In the genomic region with DNA sequence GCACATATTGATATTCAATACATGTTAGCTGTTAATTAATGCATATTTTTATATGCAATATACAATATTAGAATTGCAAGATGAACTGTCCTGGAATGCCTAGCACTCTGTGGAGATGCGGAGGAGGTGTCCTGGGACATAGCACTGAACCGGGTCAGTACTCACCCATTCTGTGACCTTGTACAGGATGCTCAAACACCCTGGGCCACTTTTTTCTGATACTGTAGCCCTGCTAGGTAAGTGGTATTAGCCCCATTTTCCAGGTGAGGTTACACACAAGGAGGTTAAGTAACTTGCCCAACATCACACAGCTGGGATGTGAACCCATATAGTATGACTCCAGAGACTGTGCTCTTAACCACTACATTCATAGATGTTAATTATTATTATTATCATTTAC, we compare ENCODE assay signal across 15 cellular contexts. TPM values are rescaled to one million over a fixed set of nuclear protein-coding genes. Genes with fewer than 3 reads are reported as not detected.
DNase-seq lines count a peak whose midpoint lies in the region; ATAC-seq and TF ChIP-seq lines count a peak whose summit lies in the region.
"Had no signal": no experiment of that assay in that cellular context is flagged by ENCODE, and none has a peak within 500 bp of the region (broad histone marks: within the 10 kb centered on the region; RNA-seq: fewer than 3 reads in every experiment).

No MANE protein-coding gene starts in this region.

- peaks cover 11% of the 10 kb centered on the region for H3K36me3 Mint-ChIP-seq in activated CD4-positive, alpha-beta memory T cell treated with anti-CD3 and anti-CD28 coated beads, Interleukin-2, amount 10 ng/mL, durations not matched to agents 7 days and 5 days (ENCODE audit: low read depth)
- H3K36me3 Mint-ChIP-seq in activated CD4-positive, alpha-beta memory T cell treated with anti-CD3 and anti-CD28 coated beads for 36 hours: peaks cover 19% of the 10 kb centered on the region
- H3K36me3 Mint-ChIP-seq in natural killer cell: no peaks in the 10 kb centered on the region
- H3K36me3 Mint-ChIP-seq in natural killer cell treated with Interleukin-12 subunit alpha and Interleukin-12 subunit beta and Interleukin-15 and Interleukin-18, amount 100 ng/mL, for 72 hours: no peaks in the 10 kb centered on the region

- in situ Hi-C loops in G401 (cut with HindIII; ENCODE audit: low sequenced_read_pairs): no loop called here

- no peak overlapping the region for H3K4me3 Mint-ChIP-seq in activated CD4-positive, alpha-beta memory T cell treated with anti-CD3 and anti-CD28 coated beads, Interleukin-2, amount 10 ng/mL, durations not matched to agents 7 days and 5 days
- H3K4me3 Mint-ChIP-seq in activated CD4-positive, alpha-beta memory T cell treated with anti-CD3 and anti-CD28 coated beads for 36 hours: no peak overlapping the region
- H3K4me3 Mint-ChIP-seq in natural killer cell: no peak overlapping the region
- H3K4me3 Mint-ChIP-seq in natural killer cell treated with Interleukin-12 subunit alpha and Interleukin-12 subunit beta and Interleukin-15 and Interleukin-18, amount 100 ng/mL, for 72 hours: no peak overlapping the region

- H3K9me3 Mint-ChIP-seq in activated CD4-positive, alpha-beta memory T cell treated with anti-CD3 and anti-CD28 coated beads, Interleukin-2, amount 10 ng/mL, durations not matched to agents 7 days and 5 days: no peaks in the 10 kb centered on the region
- H3K9me3 Mint-ChIP-seq in activated CD4-positive, alpha-beta memory T cell treated with anti-CD3 and anti-CD28 coated beads for 36 hours: no peaks in the 10 kb centered on the region
- no peaks in the 10 kb centered on the region for H3K9me3 Mint-ChIP-seq in natural killer cell
- no peaks in the 10 kb centered on the region for H3K9me3 Mint-ChIP-seq in natural killer cell treated with Interleukin-12 subunit alpha and Interleukin-12 subunit beta and Interleukin-15 and Interleukin-18, amount 100 ng/mL, for 72 hours

- H3K27me3 Mint-ChIP-seq in activated CD4-positive, alpha-beta memory T cell treated with anti-CD3 and anti-CD28 coated beads, Interleukin-2, amount 10 ng/mL, durations not matched to agents 7 days and 5 days: peaks cover 10% of the 10 kb centered on the region
- no peaks in the 10 kb centered on the region for H3K27me3 Mint-ChIP-seq in activated CD4-positive, alpha-beta memory T cell treated with anti-CD3 and anti-CD28 coated beads for 36 hours
- peaks cover 0 to 8% of the 10 kb centered on the region in 2 donors for H3K27me3 Mint-ChIP-seq in natural killer cell (ENCODE audit: low read depth in 2 of 2)
- H3K27me3 Mint-ChIP-seq in natural killer cell treated with Interleukin-12 subunit alpha and Interleukin-12 subunit beta and Interleukin-15 and Interleukin-18, amount 100 ng/mL, for 72 hours: no peaks in the 10 kb centered on the region

- CTCF ChIA-PET in activated CD4-positive, alpha-beta memory T cell treated with anti-CD3 and anti-CD28 coated beads, Interleukin-2, amount 10 ng/mL, durations not matched to agents 7 days and 5 days (lab: Charles Lee): interaction anchor here (1.5 to 1.7 kb wide), 2 partner anchors 11 to 13 kb away, joined by 3 to 8 read pairs; no protein-coding TSS in a partner anchor
- CTCF ChIA-PET in activated CD4-positive, alpha-beta memory T cell treated with anti-CD3 and anti-CD28 coated beads for 36 hours (lab: Charles Lee): interaction anchor here (1.0 to 1.4 kb wide), 2 partner anchors 13 to 65 kb away, joined by 3 to 5 read pairs; no protein-coding TSS in a partner anchor

- POLR2A ChIA-PET in activated CD4-positive, alpha-beta memory T cell treated with anti-CD3 and anti-CD28 coated beads, Interleukin-2, amount 10 ng/mL, durations not matched to agents 7 days and 5 days (lab: Charles Lee): interaction anchor here (1.2 kb wide), 1 partner anchor 145 kb away, joined by 3 read pairs; no protein-coding TSS in a partner anchor
- POLR2A ChIA-PET in activated CD4-positive, alpha-beta memory T cell treated with anti-CD3 and anti-CD28 coated beads for 36 hours (lab: Charles Lee): no interaction called here

- TF ChIP-seq CTCF in natural killer cell (IDR thresholded peaks at IDR 0.05): no peak

- ATAC-seq in natural killer cell: no peak
- no peak for ATAC-seq in natural killer cell treated with Interleukin-12 subunit alpha and Interleukin-12 subunit beta and Interleukin-15 and Interleukin-18, amount 100 ng/mL, for 72 hours
- ATAC-seq: GM12878, GM23338 had no signal

- intact Hi-C loops in activated CD4-positive, alpha-beta memory T cell treated with anti-CD3 and anti-CD28 coated beads for 36 hours (cut with micrococcal nuclease): loop anchor here (2.0 to 5.0 kb wide), 3 partner anchors 57 to 351 kb away; a partner anchor contains a TSS
- intact Hi-C loops in natural killer cell (cut with micrococcal nuclease): no loop called here

- DNase-seq in activated CD4-positive, alpha-beta memory T cell treated with anti-CD3 and anti-CD28 coated beads, Interleukin-2, amount 10 ng/mL, durations not matched to agents 7 days and 5 days: peak; percentile 6
- DNase-seq in activated CD4-positive, alpha-beta memory T cell treated with anti-CD3 and anti-CD28 coated beads for 36 hours: no peak
- DNase-seq in natural killer cell (no peak), epithelial cell of prostate (ENCODE audit: low read depth, low spot score) (no peak), G401 (ENCODE audit: low spot score) (no peak), activated gamma-delta T cell treated with Interleukin-2 at 50 U/mL for 16 hours (no peak)
- no peak for DNase-seq in natural killer cell treated with Interleukin-12 subunit alpha and Interleukin-12 subunit beta and Interleukin-15 and Interleukin-18, amount 100 ng/mL, for 72 hours (ENCODE audit: low spot score)
- DNase-seq in activated CD4-positive, alpha-beta T cell treated with anti-CD3 and anti-CD28 coated beads for 48 hours: no peak
- DNase-seq: Calu3, DMS 273 treated with DMSO at 0.1 percent for 48 hours, H7 had no signal

- H3K27ac ChIP-seq in epithelial cell of prostate: peak overlapping the region; percentile 89
- H3K27ac ChIP-seq: 22Rv1, HL-60 had no signal

- H3K4me1 Mint-ChIP-seq in activated CD4-positive, alpha-beta memory T cell treated with anti-CD3 and anti-CD28 coated beads, Interleukin-2, amount 10 ng/mL, durations not matched to agents 7 days and 5 days: peaks cover 27% of the 10 kb centered on the region
- peaks cover 26% of the 10 kb centered on the region for H3K4me1 Mint-ChIP-seq in activated CD4-positive, alpha-beta memory T cell treated with anti-CD3 and anti-CD28 coated beads for 36 hours (ENCODE audit: low read depth)
- H3K4me1 Mint-ChIP-seq in natural killer cell: peaks cover 21 to 36% of the 10 kb centered on the region in 2 donors
- H3K4me1 Mint-ChIP-seq in natural killer cell treated with Interleukin-12 subunit alpha and Interleukin-12 subunit beta and Interleukin-15 and Interleukin-18, amount 100 ng/mL, for 72 hours (ENCODE audit: low read depth in 2 of 2): peaks cover 25 to 30% of the 10 kb centered on the region in 2 donors

- no peak overlapping the region for H3K27ac Mint-ChIP-seq in activated CD4-positive, alpha-beta memory T cell treated with anti-CD3 and anti-CD28 coated beads, Interleukin-2, amount 10 ng/mL, durations not matched to agents 7 days and 5 days
- no peak overlapping the region for H3K27ac Mint-ChIP-seq in activated CD4-positive, alpha-beta memory T cell treated with anti-CD3 and anti-CD28 coated beads for 36 hours
- H3K27ac Mint-ChIP-seq in natural killer cell: peak overlapping the region; percentile 43 to 81
- H3K27ac Mint-ChIP-seq in natural killer cell treated with Interleukin-12 subunit alpha and Interleukin-12 subunit beta and Interleukin-15 and Interleukin-18, amount 100 ng/mL, for 72 hours: peak overlapping the region in 1 of 2 donors; percentile 74
- H3K27ac Mint-ChIP-seq: GM23338 had no signal

RNA-seq across cellular contexts. Expression of a gene that starts 1.7 kb away (rescaled TPM):
- 1 to 10 TPM; 5.3 to 5.8 TPM for total RNA-seq in activated CD4-positive, alpha-beta memory T cell treated with anti-CD3 and anti-CD28 coated beads, Interleukin-2, amount 10 ng/mL, durations not matched to agents 7 days and 5 days
- 10 to 100 TPM; 20.6 to 22.5 TPM for total RNA-seq in activated CD4-positive, alpha-beta memory T cell treated with anti-CD3 and anti-CD28 coated beads for 36 hours
- 10 to 100 TPM in 2 of 3 donors, 1 to 10 TPM in 1; 8.1 to 12.6 (median 11.4) TPM for total RNA-seq in natural killer cell
- 1 to 10 TPM; 7.4 to 7.8 TPM for total RNA-seq in natural killer cell treated with Interleukin-12 subunit alpha and Interleukin-12 subunit beta and Interleukin-15 and Interleukin-18, amount 100 ng/mL, for 72 hours
- 31.8 and 64.0 TPM in 2 replicates for total RNA-seq in G401 (2014; rRNA removed; shearing (Covaris generic))

Comparison
In these comparisons a context has a peak if more than half of its experiments do, and no peak if none do; other contexts are left out.
1. H3K27ac Mint-ChIP-seq: peak in natural killer cell (2 of 2); none in activated CD4-positive, alpha-beta memory T cell treated with anti-CD3 and anti-CD28 coated beads, Interleukin-2, amount 10 ng/mL, durations not matched to agents 7 days and 5 days (single experiment) and activated CD4-positive, alpha-beta memory T cell treated with anti-CD3 and anti-CD28 coated beads for 36 hours (single experiment).